In the genomic region with DNA sequence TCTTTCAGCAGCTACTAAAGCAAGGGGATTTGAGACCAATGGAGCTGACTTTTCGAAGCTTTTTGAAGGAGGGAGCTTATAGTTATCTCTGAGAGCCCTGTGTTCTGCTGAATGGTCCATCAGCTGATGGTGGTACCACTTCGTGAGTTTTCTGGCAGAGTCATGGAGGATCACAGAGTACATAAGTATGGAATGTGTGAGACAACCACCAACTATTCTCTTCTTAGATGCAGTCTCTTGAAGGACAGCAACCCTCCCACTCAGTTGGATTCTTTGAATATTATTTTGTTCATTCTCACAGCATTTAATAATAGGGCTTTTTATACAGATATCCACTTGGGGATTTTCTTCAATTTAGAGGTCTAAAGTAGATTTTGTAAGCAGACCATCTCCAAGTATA, we compare ENCODE assay signal across 23 cellular contexts.
DNase-seq lines count a peak whose midpoint lies in the region; ATAC-seq and TF ChIP-seq lines count a peak whose summit lies in the region.
"Had no signal": no experiment of that assay in that cellular context is flagged by ENCODE, and none has a peak within 500 bp of the region (broad histone marks: within the 10 kb centered on the region; RNA-seq: fewer than 3 reads in every experiment).

No MANE protein-coding gene starts in this region.

- POLR2A ChIA-PET in AG04450 (lab: Yijun Ruan, JAX), result no interaction called here

- no peaks in the 10 kb centered on the region for H3K79me2 ChIP-seq in GM23248 (ENCODE audit: insufficient read depth)

- intact Hi-C loops in right lobe of liver (cut with DNase I), result no loop called here

- in situ Hi-C loops in GM23248 (cut with MboI), result loop anchor here (25.0 kb wide), 1 partner anchor 519 kb away; no protein-coding TSS in a partner anchor

- H3K9ac ChIP-seq in GM23248, result no peak overlapping the region

- H4K20me1 ChIP-seq in GM23248 (ENCODE audit: insufficient read depth), result no peaks in the 10 kb centered on the region

- H2AFZ ChIP-seq in GM23248, result no peak overlapping the region; the same call in 1 of the 2 replicates

- H3K4me3 ChIP-seq in AG04450 (ENCODE audit: low read depth, low read length) (no peak overlapping the region), GM23248 (no peak overlapping the region), right lobe of liver (no peak overlapping the region)
- H3K4me3 ChIP-seq: A549, body of pancreas, coronary artery, right atrium auricular region, uterus had no signal

- peak; percentile 37 for DNase-seq in AG04450 (ENCODE audit: low read depth, low spot score)
- peak; percentile 86 for DNase-seq in GM23248
- DNase-seq in astrocyte of the hippocampus (ENCODE audit: low read depth, low spot score), result peak; percentile 49
- DNase-seq in foreskin melanocyte, result peak; percentile 48
- DNase-seq in NCI-H1092 (lab: John Stamatoyannopoulos, UW), result no peak
- no peak for DNase-seq in right lobe of liver
- DNase-seq: activated CD8-positive, alpha-beta T cell treated with anti-CD3 and anti-CD28 coated beads, Interleukin-2, amount 10 ng/mL, durations not matched to agents 7 days and 5 days; activated T-cell treated with anti-CD3 and anti-CD28 coated beads, Interleukin-2, amount 50 U/mL, for 1 hour; body of pancreas; CD8-positive, alpha-beta T cell; DMS79; H9; kidney; NCI-H1417; NCI-H2107; NCI-H524 treated with DMSO at 0.1 percent for 48 hours; stimulated activated CD4-positive, alpha-beta T cell treated with anti-CD3 and anti-CD28 coated beads, Interleukin-15, amount 100 ng/mL, for 24 hours; uterus had no signal

- no peaks in the 10 kb centered on the region for H3K9me2 ChIP-seq in GM23248 (ENCODE audit: insufficient read depth)

- 0 out of 2 replicates have a peak, but pooled peaks cover 7% of the 10 kb centered on the region for H3F3A ChIP-seq in GM23248 (ENCODE audit: insufficient read depth)

- H3K4me1 ChIP-seq in GM23248 (ENCODE audit: insufficient read depth) (peaks cover 11% of the 10 kb centered on the region; the same call in 1 of the 2 replicates), right lobe of liver (no peaks in the 10 kb centered on the region)
- H3K4me1 ChIP-seq: A549, body of pancreas, right atrium auricular region, uterus had no signal

- H3K36me3 ChIP-seq in GM23248 (ENCODE audit: low read depth), result no peaks in the 10 kb centered on the region
- H3K36me3 ChIP-seq in right lobe of liver, result no peaks in the 10 kb centered on the region
- H3K36me3 ChIP-seq: right atrium auricular region, uterus had no signal

- H3K9me3 ChIP-seq in AG04450 (ENCODE audit: control insufficient read depth, insufficient read depth, low read length) (peaks cover 4% of the 10 kb centered on the region; the same call in 1 of the 2 replicates), GM23248 (ENCODE audit: low read depth) (no peaks in the 10 kb centered on the region), right lobe of liver (no peaks in the 10 kb centered on the region)
- H3K9me3 ChIP-seq: body of pancreas had no signal

- TF ChIP-seq CTCF in AG04450 (IDR thresholded peaks at IDR 0.05; ENCODE audit: low read depth, low read length) (no peak), right lobe of liver (IDR thresholded peaks at IDR 0.05) (no peak)

- peak overlapping the region; percentile 27 for H3K4me2 ChIP-seq in GM23248 (ENCODE audit: unreplicated experiment)
- H3K4me2 ChIP-seq: A549 had no signal

- H3K27ac ChIP-seq in AG04450 (ENCODE audit: low read depth, low read length), result no peak overlapping the region
- H3K27ac ChIP-seq in GM23248, result no peak overlapping the region
- no peak overlapping the region for H3K27ac ChIP-seq in right lobe of liver
- H3K27ac ChIP-seq: A549, body of pancreas, coronary artery, right atrium auricular region, uterus had no signal

- ATAC-seq in GM18502 (IDR thresholded peaks at IDR 0.05; ENCODE audit: poor library complexity, unreplicated experiment) (no peak), right lobe of liver (no peak), GM21825 (IDR thresholded peaks at IDR 0.05; ENCODE audit: unreplicated experiment) (no peak)
- ATAC-seq: A549; activated CD8-positive, alpha-beta T cell treated with anti-CD3 and anti-CD28 coated beads, Interleukin-2, amount 10 ng/mL, durations not matched to agents 7 days and 5 days; body of pancreas; CD8-positive, alpha-beta T cell had no signal

- no peaks in the 10 kb centered on the region for H3K27me3 ChIP-seq in AG04450 (ENCODE audit: control insufficient read depth, insufficient read depth, low read length)
- H3K27me3 ChIP-seq in GM23248 (replicated peaks; ENCODE audit: insufficient read depth), result no peaks in the 10 kb centered on the region
- H3K27me3 ChIP-seq in right lobe of liver, result no peaks in the 10 kb centered on the region
- H3K27me3 ChIP-seq: body of pancreas, right atrium auricular region, uterus had no signal

- 25 to 38% methylated on average over 2 of the region's 2 CpGs for whole genome bisulfite sequencing in GM23248 (ENCODE audit: low coverage in 1 of 2, low lambda C conversion rate in 2 of 2, missing lambda C conversion rate in 2 of 2), 2 experiments
- 56% methylated on average over 1 of the region's 2 CpGs for WGBS in right lobe of liver (ENCODE audit: insufficient coverage, low coverage, low lambda C conversion rate, missing lambda C conversion rate)

- CTCF ChIA-PET in AG04450 (lab: Charles Lee), result interaction anchor here (2.2 kb wide), 1 partner anchor 14 kb away, joined by 8 read pairs; no protein-coding TSS in a partner anchor

- no peak for TF ChIP-seq POLR2A in right lobe of liver (IDR thresholded peaks at IDR 0.05)

Comparison
In these comparisons a context has a peak if more than half of its experiments do, and no peak if none do; other contexts are left out.
1. DNase-seq: peak in AG04450 (single experiment), GM23248 (single experiment), astrocyte of the hippocampus (single experiment) and foreskin melanocyte (single experiment); none in NCI-H1092 (single experiment) and right lobe of liver (0 of 3).